In the genomic region with DNA sequence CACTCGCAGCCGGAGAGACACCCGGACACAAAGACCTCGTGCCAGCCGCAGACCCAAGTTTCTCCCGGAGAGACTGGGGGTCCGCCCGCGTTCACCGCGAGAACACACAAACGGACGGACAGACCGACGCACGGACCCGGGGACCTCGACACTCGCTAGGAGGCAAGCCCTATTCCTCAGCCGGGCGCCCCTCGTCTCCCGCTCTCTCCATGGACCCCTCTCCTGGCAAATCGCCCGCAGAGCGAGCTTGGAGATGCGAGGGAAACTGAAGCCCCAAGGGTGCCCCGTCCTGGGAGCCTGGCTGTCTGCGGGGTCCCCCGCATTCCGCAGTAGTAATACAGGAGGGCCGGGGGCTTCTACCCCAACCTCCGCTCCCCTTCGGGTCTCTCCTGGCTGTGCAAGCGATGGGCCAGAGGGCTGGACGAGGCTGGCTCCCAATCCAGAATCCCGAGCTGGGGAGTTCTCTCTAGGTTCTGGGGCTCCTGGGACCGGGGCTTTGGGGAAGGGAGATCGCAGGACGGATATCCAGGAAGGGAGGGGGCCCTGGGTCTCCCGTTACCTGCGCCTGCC, we compare ENCODE assay signal across 9 cellular contexts. TPM values are rescaled to one million over a fixed set of nuclear protein-coding genes. Genes with fewer than 3 reads are reported as not detected.
DNase-seq lines count a peak whose midpoint lies in the region; ATAC-seq and TF ChIP-seq lines count a peak whose summit lies in the region.
"Had no signal": no experiment of that assay in that cellular context is flagged by ENCODE, and none has a peak within 500 bp of the region (broad histone marks: within the 10 kb centered on the region; RNA-seq: fewer than 3 reads in every experiment).

No MANE protein-coding gene starts in this region.

- H3K9me3 Mint-ChIP-seq in activated CD4-positive, alpha-beta T cell treated with anti-CD3 and anti-CD28 coated beads for 36 hours (ENCODE audit: low read depth), result no peaks in the 10 kb centered on the region

- ATAC-seq in activated CD4-positive, alpha-beta T cell treated with anti-CD3 and anti-CD28 coated beads for 36 hours, result no peak
- ATAC-seq in HG02970 (IDR thresholded peaks at IDR 0.05; ENCODE audit: low FRiP score, unreplicated experiment), result no peak

- H3K4me3 Mint-ChIP-seq in activated CD4-positive, alpha-beta T cell treated with anti-CD3 and anti-CD28 coated beads for 36 hours, result no peak overlapping the region

- H3K36me3 Mint-ChIP-seq in activated CD4-positive, alpha-beta T cell treated with anti-CD3 and anti-CD28 coated beads for 36 hours (ENCODE audit: low read depth), result no peaks in the 10 kb centered on the region

- no peaks in the 10 kb centered on the region for H3K9me3 ChIP-seq in suprapubic skin

- H3K27me3 ChIP-seq in mesendoderm (ENCODE audit: insufficient read depth, low read length, poor library complexity), result peaks cover 14% of the 10 kb centered on the region
- H3K27me3 ChIP-seq in suprapubic skin, result peaks cover 94% of the 10 kb centered on the region

- peak overlapping the region; percentile 42 for H4K8ac ChIP-seq in mesendoderm (ENCODE audit: low read depth, low read length)

- peak overlapping the region; percentile 62 for H3K9ac ChIP-seq in mesendoderm (ENCODE audit: low read length)
- H3K9ac ChIP-seq: BLaER1 treated with 17β-estradiol and CSF1 and Interleukin-3, amounts not matched to agents 10 nM and 100 nM had no signal

- DNase-seq in activated CD4-positive, alpha-beta T cell treated with anti-CD3 and anti-CD28 coated beads for 36 hours, result peak; percentile 10
- no peak for DNase-seq in activated CD4-positive, alpha-beta T cell treated with anti-CD3 and anti-CD28 coated beads, Interleukin-2, amount 50 U/mL, for 1 hour
- DNase-seq in astrocyte of the cerebellum (ENCODE audit: low read depth) (no peak), mesendoderm (peak; percentile 33), suprapubic skin (ENCODE audit: low spot score in 2 of 2) (no peak), NCI-H2196 treated with DMSO at 0.1 percent for 48 hours (lab: John Stamatoyannopoulos, UW; ENCODE audit: unreplicated experiment) (no peak), T-helper 9 cell (no peak)

- intact Hi-C loops in activated CD4-positive, alpha-beta T cell treated with anti-CD3 and anti-CD28 coated beads for 36 hours (cut with DNase I, micrococcal nuclease), result loop anchor here in 1 of 2 experiments (10.0 kb wide), 1 partner anchor 178 kb away; the partner anchor contains the start of gene OLFML3

- H3K23ac ChIP-seq in mesendoderm (ENCODE audit: low read length), result no peak overlapping the region

- H3K4me2 ChIP-seq in mesendoderm (ENCODE audit: low read length), result peak overlapping the region; percentile 56
- H3K4me2 ChIP-seq: BLaER1 treated with 17β-estradiol and CSF1 and Interleukin-3, amounts not matched to agents 10 nM and 100 nM had no signal

- no peak overlapping the region for H3K27ac Mint-ChIP-seq in activated CD4-positive, alpha-beta T cell treated with anti-CD3 and anti-CD28 coated beads for 36 hours

- H3K27ac ChIP-seq in mesendoderm (ENCODE audit: low read depth, low read length) (no peak overlapping the region), suprapubic skin (no peak overlapping the region)
- H3K27ac ChIP-seq: BLaER1 treated with 17β-estradiol and CSF1 and Interleukin-3, amounts not matched to agents 10 nM and 100 nM had no signal

- H3K79me1 ChIP-seq in mesendoderm (ENCODE audit: low read length), result peaks cover 1% of the 10 kb centered on the region

- H3K27me3 Mint-ChIP-seq in activated CD4-positive, alpha-beta T cell treated with anti-CD3 and anti-CD28 coated beads for 36 hours, result peaks cover 67% of the 10 kb centered on the region

- TF ChIP-seq EP300 in suprapubic skin (IDR thresholded peaks at IDR 0.05), result no peak

- H3K4me1 ChIP-seq in mesendoderm (ENCODE audit: control insufficient read depth, low read depth, low read length), result no peaks in the 10 kb centered on the region
- peaks cover 26% of the 10 kb centered on the region for H3K4me1 ChIP-seq in suprapubic skin

- peak overlapping the region; percentile 79 for H3K56ac ChIP-seq in mesendoderm (ENCODE audit: low read length)

- H2BK15ac ChIP-seq in mesendoderm (replicated peaks; ENCODE audit: low read depth), result no peak overlapping the region

- H3K79me2 ChIP-seq in mesendoderm (ENCODE audit: control insufficient read depth, insufficient read depth, low read length), result peaks cover 12% of the 10 kb centered on the region

- H3K4me3 ChIP-seq in astrocyte of the cerebellum (ENCODE audit: low read depth, low read length) (peak overlapping the region; percentile 34), mesendoderm (ENCODE audit: low read length) (peak overlapping the region; percentile 21), suprapubic skin (peak overlapping the region; percentile 50)

- peak overlapping the region; percentile 78 for H3K18ac ChIP-seq in mesendoderm (ENCODE audit: low read length)

- H4K5ac ChIP-seq in mesendoderm (ENCODE audit: low read length), result no peak overlapping the region

- H3K36me3 ChIP-seq in mesendoderm (ENCODE audit: control insufficient read depth, insufficient read depth, low read length), result no peaks in the 10 kb centered on the region
- H3K36me3 ChIP-seq in suprapubic skin, result no peaks in the 10 kb centered on the region
- H3K36me3 ChIP-seq: BLaER1 treated with 17β-estradiol and CSF1 and Interleukin-3, amounts not matched to agents 10 nM and 100 nM had no signal

- POLR2A ChIA-PET in activated CD4-positive, alpha-beta T cell treated with anti-CD3 and anti-CD28 coated beads for 36 hours (lab: Charles Lee), result no interaction called here

- CTCF ChIA-PET in activated CD4-positive, alpha-beta T cell treated with anti-CD3 and anti-CD28 coated beads for 36 hours (lab: Charles Lee), result interaction anchor here (0.6 to 1.2 kb wide), 3 partner anchors 14 to 146 kb away, joined by 3 read pairs; no protein-coding TSS in a partner anchor

- H3K4ac ChIP-seq in mesendoderm (ENCODE audit: low read depth, low read length), result peak overlapping the region; percentile 22

- in situ Hi-C loops in astrocyte of the cerebellum (cut with HindIII; ENCODE audit: low sequenced_read_pairs), result loop anchor here (5.0 kb wide), 1 partner anchor 106 kb away; no protein-coding TSS in a partner anchor

- WGBS in mesendoderm (ENCODE audit: extremely low coverage, insufficient coverage, low lambda C conversion rate), result no CpG with 5 or more reads among the region's 42 CpGs
- 3% methylated on average over 7 of the region's 42 CpGs for WGBS in suprapubic skin

- TF ChIP-seq CTCF in astrocyte of the cerebellum (IDR thresholded peaks at IDR 0.05; ENCODE audit: low read depth, low read length, missing control alignments), result no peak
- TF ChIP-seq CTCF in suprapubic skin (IDR thresholded peaks at IDR 0.05), result no peak

- TF ChIP-seq POLR2A in suprapubic skin (IDR thresholded peaks at IDR 0.05), result no peak

- no peak overlapping the region for H2AK5ac ChIP-seq in mesendoderm (ENCODE audit: low read length)

- peaks cover 10% of the 10 kb centered on the region for H3K4me1 Mint-ChIP-seq in activated CD4-positive, alpha-beta T cell treated with anti-CD3 and anti-CD28 coated beads for 36 hours

- peak overlapping the region; percentile 15 for H2BK120ac ChIP-seq in mesendoderm (ENCODE audit: low read depth, low read length)

- H2BK5ac ChIP-seq in mesendoderm (ENCODE audit: low read length), result no peak overlapping the region

RNA-seq across cellular contexts. Expression of gene SYT6, which starts 0.5 kb away (rescaled TPM):
- total RNA-seq in activated CD4-positive, alpha-beta T cell treated with anti-CD3 and anti-CD28 coated beads for 36 hours, result not detected
- polyA plus RNA-seq in mesendoderm (2013, experiment 1 of 2), result 11.5 TPM
- 12.6 TPM for polyA plus RNA-seq in mesendoderm (2013, experiment 2 of 2)
- total RNA-seq in suprapubic skin, result under 1 TPM in 1 of 4 donors, not detected in 3; 0.23 TPM

Comparison
In these comparisons a context has a peak if more than half of its experiments do, and no peak if none do; other contexts are left out.
1. DNase-seq: peak in activated CD4-positive, alpha-beta T cell treated with anti-CD3 and anti-CD28 coated beads for 36 hours (single experiment) and mesendoderm (single experiment); none in activated CD4-positive, alpha-beta T cell treated with anti-CD3 and anti-CD28 coated beads, Interleukin-2, amount 50 U/mL, for 1 hour (single experiment), astrocyte of the cerebellum (single experiment), suprapubic skin (0 of 2), NCI-H2196 treated with DMSO at 0.1 percent for 48 hours (single experiment) and T-helper 9 cell (single experiment).
2. Peak in every context shown above with its lines, with median percentiles within 50 percentile points of each other: H3K4me3 ChIP-seq.